ENCODE assay signal across 8 cellular contexts in the genomic region with DNA sequence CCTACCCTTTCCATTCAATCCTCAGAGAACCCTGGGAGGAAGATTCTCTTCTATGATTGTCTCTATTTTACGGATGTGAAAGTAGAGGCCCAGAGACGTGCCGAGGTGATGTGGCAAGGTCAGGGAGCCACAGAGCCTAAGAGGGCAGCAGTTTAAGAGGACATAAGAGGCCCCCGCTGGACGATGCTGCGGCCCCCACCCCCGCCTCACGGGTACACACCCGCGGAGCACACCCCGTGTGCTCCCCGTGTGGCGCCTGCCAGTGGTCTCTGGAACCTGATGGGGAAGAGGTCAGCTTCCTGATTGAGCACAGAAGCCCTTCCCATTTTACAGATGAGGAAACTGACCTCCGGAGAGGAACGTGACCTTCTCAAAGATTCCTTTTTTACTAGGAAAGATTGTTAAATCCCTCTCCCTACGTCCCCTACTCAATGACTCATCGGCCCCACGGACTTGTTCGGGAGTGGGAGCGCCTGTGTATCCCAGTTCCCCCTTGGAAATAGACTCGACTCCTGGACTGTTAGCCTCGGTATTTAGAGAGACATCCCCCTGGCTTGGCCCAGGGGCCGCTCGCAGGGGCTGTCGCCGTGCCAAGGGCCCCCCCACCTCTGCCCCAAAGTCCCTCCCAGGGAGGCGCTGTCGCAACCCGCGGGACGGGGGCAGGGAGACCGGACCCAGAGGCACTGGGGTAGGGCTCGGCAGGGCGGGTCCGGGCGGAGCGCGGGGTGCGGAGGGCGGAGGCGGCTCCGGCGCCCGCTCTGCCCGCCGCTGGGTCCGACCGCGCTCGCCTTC. TPM values are rescaled to one million over a fixed set of nuclear protein-coding genes. Genes with fewer than 3 reads are reported as not detected.
DNase-seq lines count a peak whose midpoint lies in the region; ATAC-seq and TF ChIP-seq lines count a peak whose summit lies in the region.

Gene ABCC3 (plus strand): TSS at position 759 of the 792 bp plus-strand sequence. CDS start 56 bp downstream, outside the sequence.

- H3K4me3 ChIP-seq in HFF-Myc (replicated peaks; ENCODE audit: low read depth, low read length) (peak within 1 kb of the TSS; percentile 42), WI38 (ENCODE audit: low read depth, low read length) (peak within 1 kb of the TSS; percentile 65)

- intact Hi-C loops in left ventricle myocardium superior (cut with micrococcal nuclease) (no loop called here), sciatic nerve (cut with DNase I) (no loop called here)

- DNase-seq in HFF-Myc (ENCODE audit: extremely low read depth, low read depth) (no peak), left ventricle myocardium superior (peak; percentile 57), sciatic nerve (ENCODE audit: low spot score) (no peak), NCI-H1092 (lab: John Stamatoyannopoulos, UW) (no peak), middle frontal gyrus (ENCODE audit: extremely low spot score, low spot score) (no peak)
- no peak for DNase-seq in activated CD8-positive, alpha-beta memory T cell treated with anti-CD3 and anti-CD28 coated beads, Interleukin-2, amount 50 U/mL, for 48 hours

- ATAC-seq in left ventricle myocardium superior (peak; percentile 41), sciatic nerve (peak; percentile 41), GM19328 (IDR thresholded peaks at IDR 0.05; ENCODE audit: unreplicated experiment) (no peak)

- TF ChIP-seq CTCF in HFF-Myc (IDR thresholded peaks at IDR 0.05; ENCODE audit: low read depth, low read length, missing control alignments) (no peak), WI38 (IDR thresholded peaks at IDR 0.05; ENCODE audit: low read depth, low read length) (no peak)

RNA-seq across cellular contexts. Expression of gene ABCC3, which starts in this region (rescaled TPM):
- total RNA-seq in left ventricle myocardium superior (0.37 TPM), sciatic nerve (5.4 TPM)

Comparison
In these comparisons a context has a peak if more than half of its experiments do, and no peak if none do; other contexts are left out.
1. Peak in DNase-seq and ATAC-seq in left ventricle myocardium superior; RNA of the gene not detected or under 1 TPM.